Comparison of ENCODE assay signal across 2 cellular contexts in the genomic region with DNA sequence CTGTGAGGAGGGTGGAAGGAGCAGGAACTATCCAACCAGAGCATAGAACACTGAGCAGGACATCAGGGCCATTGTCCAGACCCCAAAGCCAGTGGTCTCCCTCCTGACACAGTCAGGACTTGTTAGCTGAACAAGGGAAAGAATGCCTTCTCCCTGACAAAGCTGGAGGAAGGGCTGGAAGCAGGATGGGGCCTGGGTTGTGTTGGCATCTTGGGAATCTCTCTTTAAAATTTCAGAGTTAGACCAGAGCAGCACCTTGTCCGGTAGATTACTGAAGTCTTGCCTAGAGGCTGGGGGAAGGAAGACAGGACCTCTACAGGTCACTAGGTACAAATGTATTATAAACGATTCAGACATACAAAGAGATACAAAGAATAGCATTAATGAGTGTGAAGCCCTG.
TF ChIP-seq lines count a peak whose summit lies in the region.

No MANE protein-coding gene starts in this region.

TF ChIP-seq in SK-N-SH treated with all-trans-retinoic acid at 6 μM for 48 hours, 23 proteins besides CTCF, POLR2A, EP300 and RAD21 (continued from another document):
- TF ChIP-seq, protein P1, sequence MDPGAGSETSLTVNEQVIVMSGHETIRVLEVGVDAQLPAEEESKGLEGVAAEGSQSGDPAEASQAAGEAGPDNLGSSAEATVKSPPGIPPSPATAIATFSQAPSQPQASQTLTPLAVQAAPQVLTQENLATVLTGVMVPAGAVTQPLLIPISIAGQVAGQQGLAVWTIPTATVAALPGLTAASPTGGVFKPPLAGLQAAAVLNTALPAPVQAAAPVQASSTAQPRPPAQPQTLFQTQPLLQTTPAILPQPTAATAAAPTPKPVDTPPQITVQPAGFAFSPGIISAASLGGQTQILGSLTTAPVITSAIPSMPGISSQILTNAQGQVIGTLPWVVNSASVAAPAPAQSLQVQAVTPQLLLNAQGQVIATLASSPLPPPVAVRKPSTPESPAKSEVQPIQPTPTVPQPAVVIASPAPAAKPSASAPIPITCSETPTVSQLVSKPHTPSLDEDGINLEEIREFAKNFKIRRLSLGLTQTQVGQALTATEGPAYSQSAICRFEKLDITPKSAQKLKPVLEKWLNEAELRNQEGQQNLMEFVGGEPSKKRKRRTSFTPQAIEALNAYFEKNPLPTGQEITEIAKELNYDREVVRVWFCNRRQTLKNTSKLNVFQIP (CRISPR knock-in tag; IDR thresholded peaks at IDR 0.05; ENCODE audit: borderline replicate concordance, low read depth) = no peak
- TF ChIP-seq ZFP30 (CRISPR knock-in tag; IDR thresholded peaks at IDR 0.05) (no peak), ARNTL (CRISPR knock-in tag; IDR thresholded peaks at IDR 0.05; ENCODE audit: borderline replicate concordance, low read depth) (no peak), ZC3H10 (CRISPR knock-in tag; IDR thresholded peaks at IDR 0.05) (no peak), ESRRG (CRISPR knock-in tag; IDR thresholded peaks at IDR 0.05) (no peak)

TF ChIP-seq in SK-N-SH, 30 proteins besides CTCF, POLR2A, EP300 and RAD21 (continued from another document):
- TF ChIP-seq, protein P2, sequence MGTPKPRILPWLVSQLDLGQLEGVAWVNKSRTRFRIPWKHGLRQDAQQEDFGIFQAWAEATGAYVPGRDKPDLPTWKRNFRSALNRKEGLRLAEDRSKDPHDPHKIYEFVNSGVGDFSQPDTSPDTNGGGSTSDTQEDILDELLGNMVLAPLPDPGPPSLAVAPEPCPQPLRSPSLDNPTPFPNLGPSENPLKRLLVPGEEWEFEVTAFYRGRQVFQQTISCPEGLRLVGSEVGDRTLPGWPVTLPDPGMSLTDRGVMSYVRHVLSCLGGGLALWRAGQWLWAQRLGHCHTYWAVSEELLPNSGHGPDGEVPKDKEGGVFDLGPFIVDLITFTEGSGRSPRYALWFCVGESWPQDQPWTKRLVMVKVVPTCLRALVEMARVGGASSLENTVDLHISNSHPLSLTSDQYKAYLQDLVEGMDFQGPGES (IDR thresholded peaks at IDR 0.05; ENCODE audit: low read depth, low read length) = no peak
- no peak for TF ChIP-seq TEAD4 (IDR thresholded peaks at IDR 0.05; ENCODE audit: borderline replicate concordance, insufficient read depth)
